In genomic region chr18:362914-363295, GRCh38 we compare ENCODE assay signal across 9 cellular contexts.
DNase-seq lines count a peak whose midpoint lies in the region; ATAC-seq lines count a peak whose summit lies in the region.
"Had no signal": no experiment of that assay in that cellular context is flagged by ENCODE, and none has a peak within 500 bp of the region (broad histone marks: within the 10 kb centered on the region; RNA-seq: fewer than 3 reads in every experiment).

No MANE protein-coding gene starts in this region.

- H3K36me3 Mint-ChIP-seq in activated naive CD8-positive, alpha-beta T cell treated with anti-CD3 and anti-CD28 coated beads, Interleukin-2, amount 50 U/mL, for 24 hours (ENCODE audit: low read depth), result no peaks in the 10 kb centered on the region

- peaks cover 2% of the 10 kb centered on the region for H3K4me1 Mint-ChIP-seq in activated naive CD8-positive, alpha-beta T cell treated with anti-CD3 and anti-CD28 coated beads, Interleukin-2, amount 50 U/mL, for 24 hours

- no peaks in the 10 kb centered on the region for H3K27me3 Mint-ChIP-seq in activated naive CD8-positive, alpha-beta T cell treated with anti-CD3 and anti-CD28 coated beads, Interleukin-2, amount 50 U/mL, for 24 hours

- no peak overlapping the region for H3K27ac Mint-ChIP-seq in activated naive CD8-positive, alpha-beta T cell treated with anti-CD3 and anti-CD28 coated beads, Interleukin-2, amount 50 U/mL, for 24 hours
- H3K27ac Mint-ChIP-seq: activated B cell treated with CpG ODN at 0.5 μM for 24 hours had no signal

- no peaks in the 10 kb centered on the region for H3K9me3 Mint-ChIP-seq in activated naive CD8-positive, alpha-beta T cell treated with anti-CD3 and anti-CD28 coated beads, Interleukin-2, amount 50 U/mL, for 24 hours
- H3K9me3 Mint-ChIP-seq: activated B cell treated with CpG ODN at 0.5 μM for 24 hours had no signal

- no peak for ATAC-seq in HG02642 (IDR thresholded peaks at IDR 0.05; ENCODE audit: poor library complexity, unreplicated experiment)
- ATAC-seq in activated naive CD8-positive, alpha-beta T cell treated with anti-CD3 and anti-CD28 coated beads, Interleukin-2, amount 50 U/mL, for 24 hours, result no peak

- DNase-seq in AG20443 (ENCODE audit: low spot score) (peak; percentile 37), HS-27A (ENCODE audit: low read depth) (peak; percentile 24), fibroblast of peridontal ligament (ENCODE audit: extremely low read depth) (peak; percentile 82), renal cortical epithelial cell (ENCODE audit: low read depth) (peak; percentile 57), NK-92 (lab: John Stamatoyannopoulos, UW; ENCODE audit: unreplicated experiment) (no peak), hippocampal formation (lab: John Stamatoyannopoulos, UW) (no peak)
- no peak for DNase-seq in activated naive CD8-positive, alpha-beta T cell treated with anti-CD3 and anti-CD28 coated beads, Interleukin-2, amount 50 U/mL, for 24 hours
- DNase-seq: activated B cell treated with CpG ODN at 0.5 μM for 24 hours had no signal

- no peak overlapping the region for H3K4me3 Mint-ChIP-seq in activated naive CD8-positive, alpha-beta T cell treated with anti-CD3 and anti-CD28 coated beads, Interleukin-2, amount 50 U/mL, for 24 hours
- H3K4me3 Mint-ChIP-seq: activated B cell treated with CpG ODN at 0.5 μM for 24 hours had no signal

Comparison
In these comparisons a context has a peak if more than half of its experiments do, and no peak if none do; other contexts are left out.
1. DNase-seq: peak in AG20443 (single experiment), HS-27A (single experiment), fibroblast of peridontal ligament (single experiment) and renal cortical epithelial cell (single experiment); none in NK-92 (single experiment), activated naive CD8-positive, alpha-beta T cell treated with anti-CD3 and anti-CD28 coated beads, Interleukin-2, amount 50 U/mL, for 24 hours (single experiment) and hippocampal formation (0 of 2).